8 cellular contexts compared by ENCODE assay signal in genomic region chr9:38087934-38088925, GRCh38. TPM values are rescaled to one million over a fixed set of nuclear protein-coding genes. Genes with fewer than 3 reads are reported as not detected.
DNase-seq lines count a peak whose midpoint lies in the region; ATAC-seq, FAIRE-seq and TF ChIP-seq lines count a peak whose summit lies in the region.

No MANE protein-coding gene starts in this region.

- H3K4me1 Mint-ChIP-seq in T-helper 17 cell: peaks cover 12% of the 10 kb centered on the region
- peaks cover 15% of the 10 kb centered on the region for H3K4me1 Mint-ChIP-seq in astrocyte (ENCODE audit: low read depth, unreplicated experiment)

- no peak overlapping the region for H3K4me3 ChIP-seq in astrocyte (ENCODE audit: insufficient read depth, low read depth, low read length)

- no peak for FAIRE-seq in astrocyte (lab: Jason Lieb, UNC)

- no peaks in the 10 kb centered on the region for H3K79me2 ChIP-seq in astrocyte (ENCODE audit: insufficient read depth, low read length)

- H4K20me1 ChIP-seq in astrocyte (ENCODE audit: insufficient read depth, low read length): no peaks in the 10 kb centered on the region

- H3K4me3 Mint-ChIP-seq in T-helper 17 cell (no peak overlapping the region), astrocyte (ENCODE audit: unreplicated experiment) (no peak overlapping the region)

- H3K27ac ChIP-seq in astrocyte (ENCODE audit: low read depth, low read length): no peak overlapping the region

- DNase-seq in activated gamma-delta T cell treated with Interleukin-2 at 50 U/mL for 16 hours (peak; percentile 73), activated gamma-delta T cell (lab: John Stamatoyannopoulos, UW) (no peak), T-helper 17 cell (peak; percentile 48 to 70 (median 52)), astrocyte (ENCODE audit: low read depth) (no peak), iPS-NIHi11 (ENCODE audit: low spot score) (peak; percentile 86)
- peak; percentile 41 to 62 for DNase-seq in stimulated activated CD4-positive, alpha-beta T cell treated with anti-CD3 and anti-CD28 coated beads, Interleukin-15, amount 100 ng/mL, for 48 hours (ENCODE audit: low read depth in 2 of 2)

- peak; percentile 86 for TF ChIP-seq CTCF in astrocyte (IDR thresholded peaks at IDR 0.05; ENCODE audit: insufficient read depth, low read depth, low read length)

- H3K27ac Mint-ChIP-seq in T-helper 17 cell (no peak overlapping the region), astrocyte (ENCODE audit: unreplicated experiment) (no peak overlapping the region)

- H3K9me3 ChIP-seq in T-helper 17 cell (ENCODE audit: control insufficient read depth, low read length, poor library complexity, severe bottlenecking): no peaks in the 10 kb centered on the region
- H3K9me3 ChIP-seq in astrocyte (ENCODE audit: insufficient read depth, low read depth, low read length): no peaks in the 10 kb centered on the region

- H3K36me3 Mint-ChIP-seq in T-helper 17 cell (ENCODE audit: low read depth): peaks cover 5% of the 10 kb centered on the region
- no peaks in the 10 kb centered on the region for H3K36me3 Mint-ChIP-seq in astrocyte (ENCODE audit: low read depth, unreplicated experiment)

- no peaks in the 10 kb centered on the region for H3K9me3 Mint-ChIP-seq in astrocyte (ENCODE audit: unreplicated experiment)

- no peaks in the 10 kb centered on the region for H3K4me1 ChIP-seq in astrocyte (ENCODE audit: insufficient read depth, low read length)

- H3K36me3 ChIP-seq in astrocyte (ENCODE audit: insufficient read depth, low read length): no peaks in the 10 kb centered on the region

- H2AFZ ChIP-seq in astrocyte (ENCODE audit: low read depth, low read length): no peak overlapping the region

- H3K4me2 ChIP-seq in astrocyte (ENCODE audit: low read length): no peak overlapping the region

- ATAC-seq in HG03432 (IDR thresholded peaks at IDR 0.05; ENCODE audit: unreplicated experiment) (peak; percentile 46), T-helper 17 cell (peak; percentile 82), GM21360 (IDR thresholded peaks at IDR 0.05; ENCODE audit: unreplicated experiment) (no peak)

- H3K27me3 ChIP-seq in astrocyte (ENCODE audit: insufficient read depth, low read length): no peaks in the 10 kb centered on the region

- H3K27me3 Mint-ChIP-seq in T-helper 17 cell: peaks cover 69% of the 10 kb centered on the region
- peaks cover 2% of the 10 kb centered on the region for H3K27me3 Mint-ChIP-seq in astrocyte (ENCODE audit: low read depth, unreplicated experiment)

- no peak overlapping the region for H3K9ac ChIP-seq in astrocyte (ENCODE audit: low read length)

RNA-seq across cellular contexts. Expression of gene SHB, which starts 19.2 kb away (rescaled TPM):
- 1 to 10 TPM in 1 of 2 donors, under 1 TPM in 1; 0.65 to 1.5 TPM for total RNA-seq in T-helper 17 cell
- total RNA-seq in astrocyte: 53.4 and 54.5 TPM in 2 replicates

Comparison
In these comparisons a context has a peak if more than half of its experiments do, and no peak if none do; other contexts are left out.
1. DNase-seq: peak in activated gamma-delta T cell treated with Interleukin-2 at 50 U/mL for 16 hours (single experiment), T-helper 17 cell (3 of 3), iPS-NIHi11 (single experiment) and stimulated activated CD4-positive, alpha-beta T cell treated with anti-CD3 and anti-CD28 coated beads, Interleukin-15, amount 100 ng/mL, for 48 hours (2 of 2); none in activated gamma-delta T cell (single experiment) and astrocyte (single experiment).
2. RNA of gene SHB, which starts 19.2 kb away (total RNA-seq): 53.4 to 54.5 TPM in astrocyte; 0.65 to 1.5 TPM in T-helper 17 cell; every median in the first group is over 10 times any median in the second.